In genomic region chr14:104773505-104774452, GRCh38 we compare ENCODE assay signal across 20 cellular contexts. TPM values are rescaled to one million over a fixed set of nuclear protein-coding genes. Genes with fewer than 3 reads are reported as not detected.
DNase-seq lines count a peak whose midpoint lies in the region; FAIRE-seq and TF ChIP-seq lines count a peak whose summit lies in the region.
"Had no signal": no experiment of that assay in that cellular context is flagged by ENCODE, and none has a peak within 500 bp of the region (broad histone marks: within the 10 kb centered on the region; RNA-seq: fewer than 3 reads in every experiment).

No MANE protein-coding gene starts in this region.

- H2BK120ac ChIP-seq in neuronal stem cell (ENCODE audit: low read depth, low read length): no peak overlapping the region

- no peaks in the 10 kb centered on the region for H3K9me3 Mint-ChIP-seq in astrocyte (ENCODE audit: unreplicated experiment)
- H3K9me3 Mint-ChIP-seq: activated CD4-positive, alpha-beta T cell treated with anti-CD3 and anti-CD28 coated beads, Interleukin-2, amount 10 ng/mL, durations not matched to agents 24 days and 14 days had no signal

- H3K36me3 ChIP-seq in astrocyte (ENCODE audit: insufficient read depth, low read length): peaks cover 4% of the 10 kb centered on the region
- H3K36me3 ChIP-seq in neuronal stem cell (replicated peaks in 1 of 2; ENCODE audit: control insufficient read depth in 2 of 2, insufficient read depth in 2 of 2, low read length in 2 of 2): peaks cover 47 to 76% of the 10 kb centered on the region in 2 donors

- peaks cover 15% of the 10 kb centered on the region for H3K79me1 ChIP-seq in neuronal stem cell (ENCODE audit: low read depth, low read length)

- TF ChIP-seq CTCF in GM12864 (IDR thresholded peaks at IDR 0.05; ENCODE audit: low read depth, low read length, missing control alignments) (peak; percentile 4), astrocyte (IDR thresholded peaks at IDR 0.05; ENCODE audit: insufficient read depth, low read depth, low read length) (no peak)

- H3K4me2 ChIP-seq in astrocyte (ENCODE audit: low read length) (no peak overlapping the region), neuronal stem cell (ENCODE audit: insufficient read depth, low read length, poor library complexity, severe bottlenecking) (no peak overlapping the region)

- H4K8ac ChIP-seq in neuronal stem cell (ENCODE audit: low read depth, low read length): peak overlapping the region; percentile 43

- H3K27me3 ChIP-seq in astrocyte (ENCODE audit: insufficient read depth, low read length) (no peaks in the 10 kb centered on the region), neuronal stem cell (ENCODE audit: control insufficient read depth in 3 of 3, insufficient read depth in 3 of 3, low read depth in 1 of 3, low read length in 3 of 3) (no peaks in the 10 kb centered on the region)
- H3K27me3 ChIP-seq: heart left ventricle, suprapubic skin, vagina had no signal

- peaks cover 7% of the 10 kb centered on the region for H3K79me2 ChIP-seq in astrocyte (ENCODE audit: insufficient read depth, low read length)

- H3K18ac ChIP-seq in neuronal stem cell (ENCODE audit: low read length): no peak overlapping the region

- peak overlapping the region; percentile 93 for H3K23ac ChIP-seq in neuronal stem cell (ENCODE audit: low read depth, low read length, poor library complexity)

- H3K4ac ChIP-seq in neuronal stem cell (ENCODE audit: low read length): no peak overlapping the region

- no peak for FAIRE-seq in astrocyte (lab: Jason Lieb, UNC)
- FAIRE-seq: bronchial epithelial cell, endothelial cell of umbilical vein, TTC549 had no signal

- no peaks in the 10 kb centered on the region for H3K9me3 ChIP-seq in astrocyte (ENCODE audit: insufficient read depth, low read depth, low read length)
- H3K9me3 ChIP-seq in neuronal stem cell (replicated peaks in 1 of 2; ENCODE audit: control insufficient read depth in 2 of 2, insufficient read depth in 1 of 2, low read depth in 1 of 2, low read length in 2 of 2): peaks cover 11 to 16% of the 10 kb centered on the region in 2 donors
- H3K9me3 ChIP-seq: suprapubic skin, vagina had no signal

- H2BK12ac ChIP-seq in neuronal stem cell (ENCODE audit: low read length): no peak overlapping the region

- H3K9ac ChIP-seq in astrocyte (ENCODE audit: low read length): no peak overlapping the region
- H3K9ac ChIP-seq in neuronal stem cell (ENCODE audit: low read depth, low read length, poor library complexity): peak overlapping the region; percentile 21

- no peak overlapping the region for H3K14ac ChIP-seq in neuronal stem cell (ENCODE audit: low read length)

- no peak overlapping the region for H2BK5ac ChIP-seq in neuronal stem cell (ENCODE audit: low read length)

- H3K27ac ChIP-seq in astrocyte (ENCODE audit: low read depth, low read length) (no peak overlapping the region), neuronal stem cell (replicated peaks; ENCODE audit: low read length) (no peak overlapping the region)
- H3K27ac ChIP-seq: heart left ventricle, suprapubic skin, vagina had no signal

- H4K20me1 ChIP-seq in astrocyte (ENCODE audit: insufficient read depth, low read length): peaks cover 45% of the 10 kb centered on the region

- H2AFZ ChIP-seq in astrocyte (ENCODE audit: low read depth, low read length): no peak overlapping the region
- no peak overlapping the region for H2AFZ ChIP-seq in neuronal stem cell (ENCODE audit: low read length)

- peak; percentile 43 for DNase-seq in NCI-H146 (lab: John Stamatoyannopoulos, UW)
- no peak for DNase-seq in NCI-H146 treated with DMSO at 0.1 percent for 48 hours (lab: John Stamatoyannopoulos, UW; ENCODE audit: unreplicated experiment)
- DNase-seq in GM12864 (ENCODE audit: low read depth): no peak
- no peak for DNase-seq in astrocyte (ENCODE audit: low read depth)
- no peak for DNase-seq in neuronal stem cell (ENCODE audit: low spot score)
- DNase-seq in NCI-H1092 (lab: John Stamatoyannopoulos, UW): no peak
- DNase-seq in NCI-H2107 treated with DMSO at 0.1 percent for 48 hours (lab: John Stamatoyannopoulos, UW; ENCODE audit: unreplicated experiment): no peak
- DNase-seq in amniotic stem cell (lab: John Stamatoyannopoulos, UW): no peak
- DNase-seq: activated CD4-positive, alpha-beta T cell treated with anti-CD3 and anti-CD28 coated beads, Interleukin-2, amount 10 ng/mL, durations not matched to agents 24 days and 14 days; Calu3; heart left ventricle; NCI-H1930; NCI-H510A treated with DMSO at 0.1 percent for 48 hours had no signal

- peaks cover 21% of the 10 kb centered on the region for H3K36me3 Mint-ChIP-seq in astrocyte (ENCODE audit: low read depth, unreplicated experiment)

- WGBS in neuronal stem cell (ENCODE audit: extremely low coverage in 2 of 2, insufficient read length in 2 of 2, insufficient replicate concordance in 1 of 2), 2 donors: no CpG with 5 or more reads among the region's 46 CpGs

- peak overlapping the region; percentile 53 for H4K91ac ChIP-seq in neuronal stem cell (ENCODE audit: low read depth, low read length, poor library complexity)

- H3K27ac Mint-ChIP-seq in astrocyte (ENCODE audit: unreplicated experiment): peak overlapping the region; percentile 34
- H3K27ac Mint-ChIP-seq: activated CD4-positive, alpha-beta T cell treated with anti-CD3 and anti-CD28 coated beads, Interleukin-2, amount 10 ng/mL, durations not matched to agents 24 days and 14 days; dendritic cell treated with granulocyte-macrophage colony-stimulating factor and Interleukin-4, amounts not matched to agents 40 ng/mL and 50 ng/mL, for 4 days had no signal

- H3K4me3 ChIP-seq in GM12864 (ENCODE audit: low read depth, low read length): no peak overlapping the region
- H3K4me3 ChIP-seq in astrocyte (ENCODE audit: insufficient read depth, low read depth, low read length): no peak overlapping the region
- no peak overlapping the region for H3K4me3 ChIP-seq in neuronal stem cell (ENCODE audit: low read length in 2 of 2)
- H3K4me3 ChIP-seq: heart left ventricle, suprapubic skin, vagina had no signal

- H2AK5ac ChIP-seq in neuronal stem cell (ENCODE audit: low read depth, low read length): no peak overlapping the region

- no peak overlapping the region for H2BK15ac ChIP-seq in neuronal stem cell (ENCODE audit: low read length)

- peaks cover 3% of the 10 kb centered on the region for H3K4me1 Mint-ChIP-seq in astrocyte (ENCODE audit: low read depth, unreplicated experiment)

- no peak overlapping the region for H3K4me3 Mint-ChIP-seq in astrocyte (ENCODE audit: unreplicated experiment)
- H3K4me3 Mint-ChIP-seq: activated CD4-positive, alpha-beta T cell treated with anti-CD3 and anti-CD28 coated beads, Interleukin-2, amount 10 ng/mL, durations not matched to agents 24 days and 14 days; dendritic cell treated with granulocyte-macrophage colony-stimulating factor and Interleukin-4, amounts not matched to agents 40 ng/mL and 50 ng/mL, for 4 days had no signal

- no peaks in the 10 kb centered on the region for H3K27me3 Mint-ChIP-seq in astrocyte (ENCODE audit: low read depth, unreplicated experiment)
- H3K27me3 Mint-ChIP-seq: activated CD4-positive, alpha-beta T cell treated with anti-CD3 and anti-CD28 coated beads, Interleukin-2, amount 10 ng/mL, durations not matched to agents 24 days and 14 days; dendritic cell treated with granulocyte-macrophage colony-stimulating factor and Interleukin-4, amounts not matched to agents 40 ng/mL and 50 ng/mL, for 4 days had no signal

- H3K4me1 ChIP-seq in astrocyte (ENCODE audit: insufficient read depth, low read length) (peaks cover 2% of the 10 kb centered on the region), neuronal stem cell (ENCODE audit: control insufficient read depth in 2 of 2, insufficient read depth in 1 of 2, low read depth in 1 of 2, low read length in 2 of 2) (peaks cover 3 to 31% of the 10 kb centered on the region in 2 donors)

RNA-seq across cellular contexts. Expression of gene SIVA1, which starts 20.8 kb away (rescaled TPM):
- total RNA-seq in astrocyte: 46.4 and 51.0 TPM in 2 replicates
- 109 TPM for polyA plus RNA-seq in neuronal stem cell (2013, experiment 1 of 2)
- 114 TPM for polyA plus RNA-seq in neuronal stem cell (2013, experiment 2 of 2)

RNA-seq across cellular contexts. Expression of gene AKT1, which starts 21.8 kb away (rescaled TPM):
- total RNA-seq in astrocyte: 148 and 155 TPM in 2 replicates
- polyA plus RNA-seq in neuronal stem cell (2013, experiment 1 of 2): 84.4 TPM
- 82.3 TPM for polyA plus RNA-seq in neuronal stem cell (2013, experiment 2 of 2)

RNA-seq across cellular contexts. Expression of gene ZBTB42, which starts 27.1 kb away (rescaled TPM):
- 6.6 and 6.9 TPM in 2 replicates for total RNA-seq in astrocyte
- 0.95 TPM for polyA plus RNA-seq in neuronal stem cell (2013, experiment 1 of 2)
- 0.87 TPM for polyA plus RNA-seq in neuronal stem cell (2013, experiment 2 of 2)
- polyA plus RNA-seq: neural cell had no signal

RNA-seq across cellular contexts. Expression of gene ADSS1, which starts 49.8 kb away (rescaled TPM):
- 4.4 and 5.8 TPM in 2 replicates for total RNA-seq in astrocyte
- polyA plus RNA-seq in neuronal stem cell (2013, experiment 1 of 2): 23.8 TPM
- polyA plus RNA-seq in neuronal stem cell (2013, experiment 2 of 2): 21.4 TPM
